In genomic region chr7:149716007-149716931, GRCh38 we compare ENCODE assay signal across 8 cellular contexts. TPM values are rescaled to one million over a fixed set of nuclear protein-coding genes. Genes with fewer than 3 reads are reported as not detected.
DNase-seq lines count a peak whose midpoint lies in the region; ATAC-seq, FAIRE-seq and TF ChIP-seq lines count a peak whose summit lies in the region.

No MANE protein-coding gene starts in this region.

- peak; percentile 22 for DNase-seq in NCI-H82 (lab: John Stamatoyannopoulos, UW)
- DNase-seq in NCI-H82 treated with DMSO at 0.1 percent for 48 hours (lab: John Stamatoyannopoulos, UW; ENCODE audit: unreplicated experiment): no peak
- DNase-seq in activated CD4-positive, alpha-beta memory T cell treated with anti-CD3 and anti-CD28 coated beads for 36 hours: no peak
- DNase-seq in heart left ventricle: no peak
- DNase-seq in stimulated activated effector memory CD8-positive, alpha-beta T cell treated with anti-CD3 and anti-CD28 coated beads, Interleukin-12 subunit alpha, Interleukin-12 subunit beta, amount 100 ng/mL, for 72 hours (ENCODE audit: low spot score in 2 of 2): no peak
- DNase-seq in H54 (ENCODE audit: insufficient read length, low spot score): no peak
- DNase-seq in NCI-H1694 treated with DMSO at 0.1 percent for 48 hours (lab: John Stamatoyannopoulos, UW): no peak

- peaks cover 10% of the 10 kb centered on the region for H3K9me3 Mint-ChIP-seq in activated CD4-positive, alpha-beta memory T cell treated with anti-CD3 and anti-CD28 coated beads for 36 hours
- peaks cover 3% of the 10 kb centered on the region for H3K9me3 Mint-ChIP-seq in stimulated activated effector memory CD8-positive, alpha-beta T cell treated with anti-CD3 and anti-CD28 coated beads, Interleukin-12 subunit alpha, Interleukin-12 subunit beta, amount 100 ng/mL, for 72 hours

- H3K27me3 ChIP-seq in heart left ventricle: no peaks in the 10 kb centered on the region

- peaks cover 19% of the 10 kb centered on the region for H3K4me1 Mint-ChIP-seq in activated CD4-positive, alpha-beta memory T cell treated with anti-CD3 and anti-CD28 coated beads for 36 hours (ENCODE audit: low read depth)
- H3K4me1 Mint-ChIP-seq in stimulated activated effector memory CD8-positive, alpha-beta T cell treated with anti-CD3 and anti-CD28 coated beads, Interleukin-12 subunit alpha, Interleukin-12 subunit beta, amount 100 ng/mL, for 72 hours: peaks cover 52% of the 10 kb centered on the region

- peaks cover 0 to 8% (median 5%) of the 10 kb centered on the region in 9 donors for H3K36me3 ChIP-seq in heart left ventricle

- no peak for FAIRE-seq in H54 (lab: Jason Lieb, UNC)

- ATAC-seq in heart left ventricle (peak; percentile 8 to 28 (median 18)), HG03442 (IDR thresholded peaks at IDR 0.05; ENCODE audit: unreplicated experiment) (no peak)
- no peak for ATAC-seq in stimulated activated effector memory CD8-positive, alpha-beta T cell treated with anti-CD3 and anti-CD28 coated beads, Interleukin-12 subunit alpha, Interleukin-12 subunit beta, amount 100 ng/mL, for 72 hours

- TF ChIP-seq POLR2A in heart left ventricle (IDR thresholded peaks at IDR 0.05): no peak
- TF ChIP-seq POLR2A in H54 (IDR thresholded peaks at IDR 0.05; ENCODE audit: low read depth, low read length): no peak

- H3K27ac ChIP-seq in heart left ventricle: peak overlapping the region; percentile 72 to 94 (median 86)

- CTCF ChIA-PET in activated CD4-positive, alpha-beta memory T cell treated with anti-CD3 and anti-CD28 coated beads for 36 hours (lab: Charles Lee): interaction anchor here (1.4 kb wide), 1 partner anchor 26 kb away, joined by 6 read pairs; no protein-coding TSS in a partner anchor

- peaks cover 6 to 67% (median 39%) of the 10 kb centered on the region in 12 donors for H3K4me1 ChIP-seq in heart left ventricle

- peak overlapping the region; percentile 24 for H3K27ac Mint-ChIP-seq in activated CD4-positive, alpha-beta memory T cell treated with anti-CD3 and anti-CD28 coated beads for 36 hours
- peak overlapping the region; percentile 85 for H3K27ac Mint-ChIP-seq in stimulated activated effector memory CD8-positive, alpha-beta T cell treated with anti-CD3 and anti-CD28 coated beads, Interleukin-12 subunit alpha, Interleukin-12 subunit beta, amount 100 ng/mL, for 72 hours

- H3K4me3 Mint-ChIP-seq in activated CD4-positive, alpha-beta memory T cell treated with anti-CD3 and anti-CD28 coated beads for 36 hours: peak overlapping the region; percentile 84
- H3K4me3 Mint-ChIP-seq in stimulated activated effector memory CD8-positive, alpha-beta T cell treated with anti-CD3 and anti-CD28 coated beads, Interleukin-12 subunit alpha, Interleukin-12 subunit beta, amount 100 ng/mL, for 72 hours: peak overlapping the region; percentile 85

- H3K27me3 Mint-ChIP-seq in activated CD4-positive, alpha-beta memory T cell treated with anti-CD3 and anti-CD28 coated beads for 36 hours: no peaks in the 10 kb centered on the region

- peaks cover 5% of the 10 kb centered on the region for H3K36me3 Mint-ChIP-seq in activated CD4-positive, alpha-beta memory T cell treated with anti-CD3 and anti-CD28 coated beads for 36 hours
- peaks cover 3% of the 10 kb centered on the region for H3K36me3 Mint-ChIP-seq in stimulated activated effector memory CD8-positive, alpha-beta T cell treated with anti-CD3 and anti-CD28 coated beads, Interleukin-12 subunit alpha, Interleukin-12 subunit beta, amount 100 ng/mL, for 72 hours

- POLR2A ChIA-PET in activated CD4-positive, alpha-beta memory T cell treated with anti-CD3 and anti-CD28 coated beads for 36 hours (lab: Charles Lee): no interaction called here

- intact Hi-C loops in activated CD4-positive, alpha-beta memory T cell treated with anti-CD3 and anti-CD28 coated beads for 36 hours (cut with micrococcal nuclease): no loop called here
- intact Hi-C loops in heart left ventricle (cut with DNase I): loop anchor here in 2 of 10 donors (10.0 kb wide), 2 partner anchors 91 to 119 kb away; partner anchors contain the start of gene ZNF862 (in 1 of the 2)

- peak overlapping the region in 10 of 12 donors; percentile 50 to 94 (median 79) for H3K4me3 ChIP-seq in heart left ventricle

- no peak for TF ChIP-seq CTCF in heart left ventricle (IDR thresholded peaks at IDR 0.05)

- WGBS in heart left ventricle, 4 donors: 39 to 56% (median 45%) methylated on average over 11 of the region's 11 CpGs

- peaks cover 0 to 9% (median 0%) of the 10 kb centered on the region in 12 donors for H3K9me3 ChIP-seq in heart left ventricle

RNA-seq across cellular contexts. Expression of gene ZNF467, which starts 57.1 kb away (rescaled TPM):
- total RNA-seq in activated CD4-positive, alpha-beta memory T cell treated with anti-CD3 and anti-CD28 coated beads for 36 hours: under 1 TPM; 0.41 to 0.45 TPM
- total RNA-seq in heart left ventricle: 1 to 10 TPM; 2.6 to 9.5 (median 5.1) TPM
- polyA plus RNA-seq in heart left ventricle: 1 to 10 TPM; 3.6 to 4.7 TPM

Comparison
In these comparisons a context has a peak if more than half of its experiments do, and no peak if none do; other contexts are left out.
1. ATAC-seq: peak in heart left ventricle (4 of 4); none in stimulated activated effector memory CD8-positive, alpha-beta T cell treated with anti-CD3 and anti-CD28 coated beads, Interleukin-12 subunit alpha, Interleukin-12 subunit beta, amount 100 ng/mL, for 72 hours (single experiment) and HG03442 (single experiment).